Comparison of ENCODE assay signal across 18 cellular contexts in genomic region chr15:77021088-77021481, GRCh38. TPM values are rescaled to one million over a fixed set of nuclear protein-coding genes. Genes with fewer than 3 reads are reported as not detected.
DNase-seq lines count a peak whose midpoint lies in the region; ATAC-seq lines count a peak whose summit lies in the region.
"Had no signal": no experiment of that assay in that cellular context is flagged by ENCODE, and none has a peak within 500 bp of the region (broad histone marks: within the 10 kb centered on the region; RNA-seq: fewer than 3 reads in every experiment).

No MANE protein-coding gene starts in this region.

- no peaks in the 10 kb centered on the region for H3K9me3 Mint-ChIP-seq in activated T-helper 2 cell treated with anti-CD3 and anti-CD28 coated beads, Interferon-gamma antibody, Interleukin-2, Interleukin-4, amounts not matched to agents 10 μg/mL and 5 μg/mL and 100 μg/mL, durations not matched to agents 14 hours and 24 hours and 36 hours
- H3K9me3 Mint-ChIP-seq: activated B cell treated with CpG ODN at 0.5 μM for 24 hours; activated T-cell treated with anti-CD3 and anti-CD28 coated beads, Interleukin-2, amount 50 U/mL, for 4 hours had no signal

- peak; percentile 41 for DNase-seq in NCI-H146 (lab: John Stamatoyannopoulos, UW)
- DNase-seq in NCI-H146 treated with DMSO at 0.1 percent for 48 hours (lab: John Stamatoyannopoulos, UW; ENCODE audit: unreplicated experiment) = no peak
- DNase-seq in COLO668 (lab: John Stamatoyannopoulos, UW; ENCODE audit: unreplicated experiment) = peak; percentile 26
- DNase-seq in activated T-helper 2 cell treated with anti-CD3 and anti-CD28 coated beads, Interferon-gamma antibody, Interleukin-2, Interleukin-4, amounts not matched to agents 10 μg/mL and 5 μg/mL and 100 μg/mL, durations not matched to agents 14 hours and 24 hours and 36 hours (ENCODE audit: low spot score) = no peak
- peak; percentile 52 for DNase-seq in islet precursor cell
- DNase-seq in SHP77 (lab: John Stamatoyannopoulos, UW) = no peak
- no peak for DNase-seq in activated gamma-delta T cell treated with Interleukin-2 at 50 U/mL for 16 hours
- DNase-seq: 8988T; activated B cell treated with CpG ODN at 0.5 μM for 24 hours; activated T-cell treated with anti-CD3 and anti-CD28 coated beads, Interleukin-2, amount 50 U/mL, for 4 hours; dermis blood vessel endothelial cell; MG63; midbrain; stimulated activated CD4-positive, alpha-beta T cell treated with anti-CD3 and anti-CD28 coated beads, Interleukin-4, amount 100 ng/mL, for 4 hours had no signal

- peak overlapping the region; percentile 100 for H3K27ac Mint-ChIP-seq in activated T-helper 2 cell treated with anti-CD3 and anti-CD28 coated beads, Interferon-gamma antibody, Interleukin-2, Interleukin-4, amounts not matched to agents 10 μg/mL and 5 μg/mL and 100 μg/mL, durations not matched to agents 14 hours and 24 hours and 36 hours

- peaks cover 65% of the 10 kb centered on the region for H3K4me1 Mint-ChIP-seq in activated T-helper 2 cell treated with anti-CD3 and anti-CD28 coated beads, Interferon-gamma antibody, Interleukin-2, Interleukin-4, amounts not matched to agents 10 μg/mL and 5 μg/mL and 100 μg/mL, durations not matched to agents 14 hours and 24 hours and 36 hours (ENCODE audit: low read depth)

- no peaks in the 10 kb centered on the region for H3K27me3 Mint-ChIP-seq in activated T-helper 2 cell treated with anti-CD3 and anti-CD28 coated beads, Interferon-gamma antibody, Interleukin-2, Interleukin-4, amounts not matched to agents 10 μg/mL and 5 μg/mL and 100 μg/mL, durations not matched to agents 14 hours and 24 hours and 36 hours (ENCODE audit: low read depth)
- H3K27me3 Mint-ChIP-seq: activated B cell treated with CpG ODN at 0.5 μM for 24 hours had no signal

- H3K4me3 Mint-ChIP-seq in activated T-helper 2 cell treated with anti-CD3 and anti-CD28 coated beads, Interferon-gamma antibody, Interleukin-2, Interleukin-4, amounts not matched to agents 10 μg/mL and 5 μg/mL and 100 μg/mL, durations not matched to agents 14 hours and 24 hours and 36 hours (ENCODE audit: low read depth) = no peak overlapping the region
- H3K4me3 Mint-ChIP-seq: activated B cell treated with CpG ODN at 0.5 μM for 24 hours had no signal

- no peak for ATAC-seq in HG02798 (IDR thresholded peaks at IDR 0.05; ENCODE audit: poor library complexity, unreplicated experiment)
- ATAC-seq: esophagus mucosa had no signal

- H3K36me3 Mint-ChIP-seq in activated T-helper 2 cell treated with anti-CD3 and anti-CD28 coated beads, Interferon-gamma antibody, Interleukin-2, Interleukin-4, amounts not matched to agents 10 μg/mL and 5 μg/mL and 100 μg/mL, durations not matched to agents 14 hours and 24 hours and 36 hours (ENCODE audit: low read depth) = peaks cover 77% of the 10 kb centered on the region

- intact Hi-C loops in activated T-helper 2 cell treated with anti-CD3 and anti-CD28 coated beads, Interferon-gamma antibody, Interleukin-2, Interleukin-4, amounts not matched to agents 10 μg/mL and 5 μg/mL and 100 μg/mL, durations not matched to agents 14 hours and 24 hours and 36 hours (cut with micrococcal nuclease) = loop anchor here (1.0 to 10.0 kb wide), 3 partner anchors 18 to 116 kb away; partner anchors contain the start of gene SCAPER

RNA-seq across cellular contexts. Expression of gene PSTPIP1, which starts 26.2 kb away (rescaled TPM):
- total RNA-seq in activated T-helper 2 cell treated with anti-CD3 and anti-CD28 coated beads, Interferon-gamma antibody, Interleukin-2, Interleukin-4, amounts not matched to agents 10 μg/mL and 5 μg/mL and 100 μg/mL, durations not matched to agents 14 hours and 24 hours and 36 hours = 167 and 169 TPM in 2 replicates
- total RNA-seq: glomerular endothelial cell, osteocyte had no signal

RNA-seq across cellular contexts. Expression of gene TSPAN3, which starts 49.8 kb away (rescaled TPM):
- total RNA-seq in activated T-helper 2 cell treated with anti-CD3 and anti-CD28 coated beads, Interferon-gamma antibody, Interleukin-2, Interleukin-4, amounts not matched to agents 10 μg/mL and 5 μg/mL and 100 μg/mL, durations not matched to agents 14 hours and 24 hours and 36 hours = 37.8 and 40.1 TPM in 2 replicates

Comparison
In these comparisons a context has a peak if more than half of its experiments do, and no peak if none do; other contexts are left out.
1. DNase-seq: peak in NCI-H146 (single experiment), COLO668 (single experiment) and islet precursor cell (single experiment); none in NCI-H146 treated with DMSO at 0.1 percent for 48 hours (single experiment), activated T-helper 2 cell treated with anti-CD3 and anti-CD28 coated beads, Interferon-gamma antibody, Interleukin-2, Interleukin-4, amounts not matched to agents 10 μg/mL and 5 μg/mL and 100 μg/mL, durations not matched to agents 14 hours and 24 hours and 36 hours (single experiment), SHP77 (0 of 2) and activated gamma-delta T cell treated with Interleukin-2 at 50 U/mL for 16 hours (single experiment).